17 cellular contexts compared by ENCODE assay signal in the genomic region with DNA sequence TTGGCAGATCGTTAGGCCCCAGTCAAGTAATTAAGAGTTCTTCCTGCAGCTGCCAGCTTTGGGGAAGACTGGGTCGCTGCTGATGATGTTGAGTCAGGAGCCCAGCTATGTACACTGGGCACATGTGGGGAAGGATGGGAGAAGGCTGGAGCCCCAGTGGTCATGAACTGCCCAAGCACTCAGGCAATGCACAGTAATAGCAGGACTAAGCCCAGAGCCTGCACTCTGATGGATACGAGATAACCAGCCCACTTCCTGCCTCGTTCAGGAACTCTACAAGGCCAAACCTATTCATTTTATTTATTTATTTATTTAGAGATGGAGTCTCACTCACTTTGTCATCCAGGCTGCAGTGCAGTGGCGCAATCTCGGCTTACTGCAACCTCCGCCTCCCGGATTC.
"Had no signal": no experiment of that assay in that cellular context is flagged by ENCODE, and none has a peak within 500 bp of the region (broad histone marks: within the 10 kb centered on the region; RNA-seq: fewer than 3 reads in every experiment).

No MANE protein-coding gene starts in this region.

- H3K4me3 Mint-ChIP-seq: activated B cell treated with CpG ODN at 0.5 μM for 24 hours; natural killer cell; stimulated activated naive B cell treated with anti-CD40 and anti-IgM and Interleukin-4, amounts not matched to agents 10 μg/mL and 1 μg/mL and 100 μg/mL, for 72 hours; T-cell had no signal

- ATAC-seq: gastrocnemius medialis; left lung; mucosa of descending colon; right cardiac atrium; stimulated activated naive B cell treated with anti-CD40 and anti-IgM and Interleukin-4, amounts not matched to agents 10 μg/mL and 1 μg/mL and 100 μg/mL, for 72 hours; T-cell had no signal

- H3K9me3 ChIP-seq: gastrocnemius medialis, left lung, mucosa of descending colon, spleen, transverse colon had no signal

- H3K36me3 ChIP-seq: gastrocnemius medialis, left lung, spleen, transverse colon had no signal

- H3K27me3 Mint-ChIP-seq: T-cell had no signal

- H3K27me3 ChIP-seq: gastrocnemius medialis, left lung, spleen, transverse colon had no signal

- H3K27ac Mint-ChIP-seq: activated B cell treated with CpG ODN at 0.5 μM for 24 hours; natural killer cell; stimulated activated naive B cell treated with anti-CD40 and anti-IgM and Interleukin-4, amounts not matched to agents 10 μg/mL and 1 μg/mL and 100 μg/mL, for 72 hours; T-cell had no signal

- DNase-seq: activated B cell treated with CpG ODN at 0.5 μM for 24 hours; activated CD4-positive, alpha-beta T cell treated with anti-CD3 and anti-CD28 coated beads, Interleukin-2, amount 50 U/mL, for 1 hour; activated CD8-positive, alpha-beta memory T cell treated with anti-CD3 and anti-CD28 coated beads, Interleukin-2, amount 50 U/mL, for 4 hours; activated naive CD4-positive, alpha-beta T cell treated with Interleukin-2 at 50 U/mL for 16 hours; central memory CD4-positive, alpha-beta T cell; effector CD4-positive, alpha-beta T cell; gastrocnemius medialis; left lung; mucosa of descending colon; natural killer cell; spleen; stimulated activated CD4-positive, alpha-beta T cell treated with anti-CD3 and anti-CD28 coated beads, Interleukin-1b, Interleukin-23, amount 100 ng/mL, for 48 hours; stimulated activated naive B cell treated with anti-CD40 and anti-IgM and Interleukin-4, amounts not matched to agents 10 μg/mL and 1 μg/mL and 100 μg/mL, for 72 hours; T-cell; transverse colon had no signal

- H3K4me3 ChIP-seq: coronary artery, gastrocnemius medialis, left lung, mucosa of descending colon, spleen, transverse colon had no signal

- H3K36me3 Mint-ChIP-seq: natural killer cell, T-cell had no signal

- H3K9me3 Mint-ChIP-seq: activated B cell treated with CpG ODN at 0.5 μM for 24 hours had no signal

- H3K4me1 ChIP-seq: gastrocnemius medialis had no signal
